ENCODE assay signal across 26 cellular contexts in the genomic region with DNA sequence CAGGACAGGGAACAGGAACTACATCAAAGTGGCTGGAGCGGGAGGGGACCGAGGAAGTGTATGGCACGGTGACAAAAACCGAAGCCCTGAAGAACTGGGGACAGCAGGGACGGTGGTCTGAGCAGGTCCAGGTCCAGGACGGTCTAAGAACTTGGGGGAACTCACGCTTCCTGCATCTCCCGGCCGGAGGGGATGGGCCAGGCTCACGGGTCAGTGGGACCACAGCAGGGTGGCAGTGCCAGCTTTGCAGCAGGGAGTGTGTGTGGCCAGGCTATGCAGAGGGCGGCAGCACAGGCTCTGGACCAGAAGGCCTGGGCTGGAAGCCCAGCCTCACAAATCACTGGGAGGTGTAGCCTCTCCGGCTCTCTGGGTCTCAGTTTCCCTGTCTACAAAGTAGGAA.
"Had no signal": no experiment of that assay in that cellular context is flagged by ENCODE, and none has a peak within 500 bp of the region (broad histone marks: within the 10 kb centered on the region; RNA-seq: fewer than 3 reads in every experiment).

No MANE protein-coding gene starts in this region.

- DNase-seq: naive thymus-derived CD4-positive, alpha-beta T cell; natural killer cell; pancreas; right cardiac atrium; right lobe of liver; sigmoid colon; small intestine; stimulated activated CD4-positive, alpha-beta T cell treated with anti-CD3 and anti-CD28 coated beads, Interleukin-12 subunit alpha, Interleukin-12 subunit beta, amount 100 ng/mL, for 4 hours; stimulated activated CD4-positive, alpha-beta T cell treated with anti-CD3 and anti-CD28 coated beads, Interleukin-1b, Interleukin-23, amount 100 ng/mL, for 48 hours; stimulated activated CD4-positive, alpha-beta T cell treated with anti-CD3 and anti-CD28 coated beads, Interleukin-4, amount 100 ng/mL, for 1 hour; stimulated activated CD4-positive, alpha-beta T cell treated with anti-CD3 and anti-CD28 coated beads, Interleukin-4, amount 100 ng/mL, for 4 hours; stimulated activated CD8-positive, alpha-beta memory T cell treated with anti-CD3 and anti-CD28 coated beads, Interleukin-4, amount 100 ng/mL, for 48 hours; stimulated activated naive CD4-positive, alpha-beta T cell; stimulated activated naive CD8-positive, alpha-beta T cell treated with anti-CD3 and anti-CD28 coated beads, Interleukin-15, amount 100 ng/mL, for 72 hours; stimulated activated naive CD8-positive, alpha-beta T cell treated with anti-CD3 and anti-CD28 coated beads, Interleukin-15, Interleukin-2, amounts not matched to agents 100 U/mL and 50 U/mL, for 24 hours; thyroid gland; trophoblast cell; upper lobe of left lung had no signal

- H3K36me3 ChIP-seq: neural progenitor cell, neutrophil, pancreas, prostate gland, right lobe of liver, sigmoid colon, thoracic aorta, thyroid gland, tibial nerve, upper lobe of left lung, vagina had no signal

- H3K4me3 ChIP-seq: neural progenitor cell, pancreas, prostate gland, right lobe of liver, sigmoid colon, thoracic aorta, thyroid gland, tibial nerve, upper lobe of left lung, vagina had no signal

- H3K4me2 ChIP-seq: neural progenitor cell had no signal

- H3K4me3 Mint-ChIP-seq: naive thymus-derived CD4-positive, alpha-beta T cell; natural killer cell; nephron; neural progenitor cell; stimulated activated memory B cell treated with anti-CD40 and anti-IgM and Interleukin-4, amounts not matched to agents 10 μg/mL and 1 μg/mL and 100 μg/mL, for 72 hours; stimulated activated naive CD8-positive, alpha-beta T cell treated with anti-CD3 and anti-CD28 coated beads, Interleukin-15, amount 100 ng/mL, for 72 hours had no signal

- H3K4me1 ChIP-seq: neural progenitor cell, pancreas, prostate gland, right lobe of liver, thyroid gland, tibial nerve, vagina had no signal

- FAIRE-seq: pancreas, small intestine had no signal

- H3K9ac ChIP-seq: neural progenitor cell had no signal

- H3K4me1 Mint-ChIP-seq: stimulated activated memory B cell treated with anti-CD40 and anti-IgM and Interleukin-4, amounts not matched to agents 10 μg/mL and 1 μg/mL and 100 μg/mL, for 72 hours had no signal

- H3K36me3 Mint-ChIP-seq: natural killer cell, neural progenitor cell had no signal

- ATAC-seq: naive thymus-derived CD4-positive, alpha-beta T cell; natural killer cell; pancreas; right cardiac atrium; stimulated activated memory B cell treated with anti-CD40 and anti-IgM and Interleukin-4, amounts not matched to agents 10 μg/mL and 1 μg/mL and 100 μg/mL, for 72 hours; stimulated activated naive CD8-positive, alpha-beta T cell treated with anti-CD3 and anti-CD28 coated beads, Interleukin-15, amount 100 ng/mL, for 72 hours; stimulated activated naive CD8-positive, alpha-beta T cell treated with anti-CD3 and anti-CD28 coated beads, Interleukin-15, Interleukin-2, amounts not matched to agents 100 U/mL and 50 U/mL, for 24 hours had no signal

- H3K9me3 Mint-ChIP-seq: natural killer cell, neural progenitor cell had no signal

- H3K27me3 ChIP-seq: neural progenitor cell, neutrophil, pancreas, right lobe of liver, sigmoid colon, thyroid gland, tibial nerve, upper lobe of left lung, vagina had no signal

- H3K27ac ChIP-seq: neural progenitor cell, neutrophil, pancreas, prostate gland, right lobe of liver, sigmoid colon, thoracic aorta, thyroid gland, tibial nerve, upper lobe of left lung, vagina had no signal

- H3K9me3 ChIP-seq: neutrophil, pancreas, prostate gland, right lobe of liver, sigmoid colon, thoracic aorta, thyroid gland, tibial nerve, upper lobe of left lung, vagina had no signal

- H2AFZ ChIP-seq: neural progenitor cell had no signal
